12 cellular contexts compared by ENCODE assay signal in the genomic region with DNA sequence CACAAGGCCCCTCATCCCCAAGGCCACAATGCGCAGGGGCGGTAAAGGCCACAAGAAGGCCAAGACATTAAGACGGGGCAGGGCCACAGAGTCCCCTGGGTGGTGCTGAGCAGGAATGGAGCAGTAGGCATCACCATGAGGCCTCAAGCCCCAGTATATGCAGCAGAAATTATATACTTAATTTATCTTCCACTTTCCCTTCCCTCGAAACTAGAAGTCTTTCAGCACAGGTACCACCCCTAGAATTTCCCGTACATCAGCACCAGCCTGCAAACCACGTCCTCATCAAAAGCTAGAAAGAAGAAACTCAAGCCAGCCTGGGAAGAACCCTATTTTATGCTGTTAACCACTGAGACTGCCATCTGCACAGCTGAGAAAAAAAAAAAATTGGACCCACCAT.
DNase-seq lines count a peak whose midpoint lies in the region; ATAC-seq, FAIRE-seq and TF ChIP-seq lines count a peak whose summit lies in the region.
"Had no signal": no experiment of that assay in that cellular context is flagged by ENCODE, and none has a peak within 500 bp of the region (broad histone marks: within the 10 kb centered on the region; RNA-seq: fewer than 3 reads in every experiment).

No MANE protein-coding gene starts in this region.

- FAIRE-seq in GM12878 (lab: Jason Lieb, UNC): peak; percentile 56

- POLR2A ChIA-PET in GM12878 (lab: Charles Lee): no interaction called here

- no TSS peak for BruUV-seq in GM12878 (replicated peaks; lab: Mats Ljungman, UMichigan)

- in situ Hi-C loops in GM12878 (cut with MboI): no loop called here

- H2AFZ ChIP-seq in GM12878 (ENCODE audit: control insufficient read depth, low read depth, low read length): 0 out of 2 replicates have a peak overlapping the region, but pooled peaks have one; percentile 12

- H3K27me3 ChIP-seq in GM12878 (replicated peaks in 1 of 2; ENCODE audit: control insufficient read depth in 2 of 2, insufficient read depth in 2 of 2, low read length in 1 of 2): no peaks in the 10 kb centered on the region
- H3K27me3 ChIP-seq: transverse colon had no signal

- H3K9me3 ChIP-seq in GM12878 (replicated peaks; ENCODE audit: control insufficient read depth, insufficient read depth, low read length): peaks cover 8% of the 10 kb centered on the region
- H3K9me3 ChIP-seq: transverse colon had no signal

- no peak for TF ChIP-seq CTCF in GM12878 (IDR thresholded peaks at IDR 0.05 in 2 of 3, conservative IDR thresholded peaks at IDR 0.05 in 1 of 3; ENCODE audit: control insufficient read depth in 2 of 3, extremely low read depth in 1 of 3, insufficient read depth in 1 of 3, low read depth in 3 of 3, low read length in 3 of 3)

- CTCF ChIA-PET in GM12878 (lab: Yijun Ruan, JAX): no interaction called here

- no peaks in the 10 kb centered on the region for H4K20me1 ChIP-seq in GM12878 (ENCODE audit: control insufficient read depth, insufficient read depth)

- H3K79me2 ChIP-seq in GM12878 (ENCODE audit: control insufficient read depth, insufficient read depth, low read length): no peaks in the 10 kb centered on the region

- no peak for TF ChIP-seq EP300 in GM12878 (IDR thresholded peaks at IDR 0.05; ENCODE audit: borderline replicate concordance in 1 of 2, control insufficient read depth in 1 of 2, low read depth in 2 of 2, low read length in 2 of 2)

- ATAC-seq in GM18520 (IDR thresholded peaks at IDR 0.05; ENCODE audit: unreplicated experiment): peak; percentile 64
- ATAC-seq in GM21367 (IDR thresholded peaks at IDR 0.05; ENCODE audit: unreplicated experiment): peak; percentile 59
- ATAC-seq in HG03064 (IDR thresholded peaks at IDR 0.05; ENCODE audit: low read depth, unreplicated experiment): peak; percentile 58
- ATAC-seq in GM12878: peak; percentile 35
- ATAC-seq: Right ventricle myocardium inferior had no signal

- no peaks in the 10 kb centered on the region for H3K36me3 ChIP-seq in GM12878 (ENCODE audit: control insufficient read depth in 2 of 2, insufficient read depth in 2 of 2, low read length in 1 of 2)
- H3K36me3 ChIP-seq: transverse colon had no signal

- 0% methylated on average over 6 of the region's 6 CpGs for WGBS in GM12878 (ENCODE audit: insufficient coverage, insufficient replicate concordance, low lambda C conversion rate, missing lambda C conversion rate)

- no peak for TF ChIP-seq RAD21 in GM12878 (IDR thresholded peaks at IDR 0.05; ENCODE audit: insufficient read depth, low read depth, low read length)

- intact Hi-C loops in GM12878 (cut with micrococcal nuclease; ENCODE audit: unreplicated experiment): no loop called here

- RAD21 ChIA-PET in GM12878 (lab: Charles Lee; ENCODE audit: unreplicated experiment): no interaction called here

- H3K9ac ChIP-seq in GM12878 (ENCODE audit: control insufficient read depth, insufficient read depth, low read length): no peak overlapping the region

- peak; percentile 74 for DNase-seq in GM12878 (ENCODE audit: low read depth, low spot score)
- DNase-seq in NOMO-1 treated with dmso at 0.1 percent for 144 hours (lab: John Stamatoyannopoulos, UW; ENCODE audit: unreplicated experiment): no peak
- no peak for DNase-seq in germinal center (ENCODE audit: low spot score)
- DNase-seq in cerebellum (ENCODE audit: low spot score): no peak
- DNase-seq in NCI-H2029 (lab: John Stamatoyannopoulos, UW): no peak
- DNase-seq: activated CD4-positive, alpha-beta T cell treated with anti-CD3 and anti-CD28 coated beads, Interleukin-2, amount 50 U/mL, for 1 hour; effector memory CD4-positive, alpha-beta T cell; transverse colon had no signal

- no peak overlapping the region for H3K4me3 ChIP-seq in GM12878
- H3K4me3 ChIP-seq: transverse colon had no signal

- 0 out of 2 replicates have a peak overlapping the region, but pooled peaks have one; percentile 14 for H3K4me2 ChIP-seq in GM12878 (ENCODE audit: control insufficient read depth, insufficient read depth)

- H3K4me1 ChIP-seq in GM12878 (ENCODE audit: control insufficient read depth, insufficient read depth, low read length): peaks cover 11% of the 10 kb centered on the region
- H3K4me1 ChIP-seq: transverse colon had no signal

- TF ChIP-seq POLR2A in GM12878 (IDR thresholded peaks at IDR 0.05; ENCODE audit: low read depth, low read length): no peak

- H3K27ac ChIP-seq in GM12878 (ENCODE audit: control insufficient read depth, insufficient read depth): no peak overlapping the region; the same call in 1 of the 2 replicates
- H3K27ac ChIP-seq: transverse colon had no signal

- SMC1A ChIA-PET in GM12878 (lab: Charles Lee; ENCODE audit: uncharacterized antibody, unreplicated experiment): no interaction called here

TF ChIP-seq in GM12878, 131 proteins besides CTCF, POLR2A, EP300 and RAD21:
- TF ChIP-seq TCF3 (IDR thresholded peaks at IDR 0.05; ENCODE audit: borderline replicate concordance, insufficient read depth, low read depth, low read length) (peak; percentile 68; the same call in 1 of the 2 replicates), RUNX3 (IDR thresholded peaks at IDR 0.05; ENCODE audit: low read length) (peak; percentile 61), CBFB (IDR thresholded peaks at IDR 0.05; ENCODE audit: low read depth) (no peak), MEF2A (IDR thresholded peaks at IDR 0.05; ENCODE audit: insufficient read depth, low read depth, low read length) (0 out of 2 replicates have a peak, but pooled peaks have one; percentile 16), JUND (IDR thresholded peaks at IDR 0.05; ENCODE audit: low read depth, low read length) (no peak), NFIC (IDR thresholded peaks at IDR 0.05; ENCODE audit: low read depth, low read length) (peak; percentile 63), TCF12 (IDR thresholded peaks at IDR 0.05; ENCODE audit: low read depth, low read length) (0 out of 2 replicates have a peak, but pooled peaks have one; percentile 13)
